Comparison of ENCODE assay signal across 34 cellular contexts in the genomic region with DNA sequence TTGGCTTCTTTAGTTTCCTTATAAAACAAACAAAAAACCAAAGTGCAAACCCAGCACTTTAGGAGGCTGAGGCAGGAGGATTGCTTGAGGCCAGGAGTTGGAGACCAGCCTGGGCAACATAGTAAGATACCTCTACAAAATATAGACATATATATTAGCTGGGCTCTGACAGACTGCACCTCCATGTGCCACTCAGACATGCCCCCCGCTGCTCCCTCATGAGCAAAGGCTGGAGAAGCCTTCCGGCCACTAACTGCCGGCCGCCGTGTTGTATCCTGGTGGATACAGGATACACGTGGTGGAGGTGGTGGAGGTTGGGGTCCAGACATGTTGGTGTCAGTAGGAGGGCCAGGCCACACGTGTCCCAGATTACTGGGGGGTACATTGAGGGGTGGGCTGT. TPM values are rescaled to one million over a fixed set of nuclear protein-coding genes. Genes with fewer than 3 reads are reported as not detected.
"Had no signal": no experiment of that assay in that cellular context is flagged by ENCODE, and none has a peak within 500 bp of the region (broad histone marks: within the 10 kb centered on the region; RNA-seq: fewer than 3 reads in every experiment).

No MANE protein-coding gene starts in this region.

- H3K27ac ChIP-seq: ascending aorta, SJCRH30, SK-N-MC, WERI-Rb-1 had no signal

- DNase-seq: activated CD4-positive, alpha-beta memory T cell treated with anti-CD3 and anti-CD28 coated beads, Interleukin-2, amount 10 ng/mL, durations not matched to agents 7 days and 5 days; activated CD4-positive, alpha-beta T cell treated with anti-CD3 and anti-CD28 coated beads for 1 hour; activated CD4-positive, alpha-beta T cell treated with anti-CD3 and anti-CD28 coated beads for 48 hours; activated CD4-positive, CD25-positive, alpha-beta regulatory T cell; activated CD8-positive, alpha-beta memory T cell treated with anti-CD3 and anti-CD28 coated beads for 24 hours; activated CD8-positive, alpha-beta memory T cell treated with anti-CD3 and anti-CD28 coated beads, Interleukin-2, amount 10 ng/mL, durations not matched to agents 7 days and 5 days; activated CD8-positive, alpha-beta memory T cell treated with anti-CD3 and anti-CD28 coated beads, Interleukin-2, amount 50 U/mL, for 48 hours; activated effector memory CD4-positive, alpha-beta T cell treated with Interleukin-2 at 50 U/mL for 16 hours; activated naive CD4-positive, alpha-beta T cell treated with anti-CD3 and anti-CD28 coated beads, Interleukin-2, amount 10 ng/mL, durations not matched to agents 7 days and 5 days; activated naive CD8-positive, alpha-beta T cell treated with anti-CD3 and anti-CD28 coated beads for 36 hours; activated T-cell treated with anti-CD3 and anti-CD28 coated beads, Interleukin-2, amount 50 U/mL, for 48 hours; amniotic stem cell; caudate nucleus; cerebellar nuclear complex; Kasumi-1; MM.1S; MV-4-11; NCI-H1092; NCI-H1436 treated with DMSO at 0.1 percent for 48 hours; NCI-H1694 treated with DMSO at 0.1 percent for 48 hours; NCI-H2029; NCI-H2107; NCI-H2171; NCI-H510A; NCI-H526; NCI-H748 treated with DMSO at 0.1 percent for 48 hours; NK-92 treated with Interleukin-12 subunit alpha and Interleukin-12 subunit beta, amount 100 ng/mL, for 24 hours; PC-3; SHP77; SJCRH30; T1000 had no signal

- H3K4me1 ChIP-seq: ascending aorta, SJCRH30 had no signal

- H3K4me3 ChIP-seq: ascending aorta, SJCRH30, SK-N-MC had no signal

- H3K9me3 ChIP-seq: ascending aorta, SJCRH30 had no signal

- H3K4me3 Mint-ChIP-seq: activated CD4-positive, alpha-beta memory T cell treated with anti-CD3 and anti-CD28 coated beads, Interleukin-2, amount 10 ng/mL, durations not matched to agents 7 days and 5 days; activated CD8-positive, alpha-beta memory T cell treated with anti-CD3 and anti-CD28 coated beads, Interleukin-2, amount 10 ng/mL, durations not matched to agents 7 days and 5 days; activated naive CD4-positive, alpha-beta T cell treated with anti-CD3 and anti-CD28 coated beads, Interleukin-2, amount 10 ng/mL, durations not matched to agents 7 days and 5 days; activated naive CD8-positive, alpha-beta T cell treated with anti-CD3 and anti-CD28 coated beads for 36 hours had no signal

- H3K4me1 Mint-ChIP-seq: activated CD4-positive, alpha-beta memory T cell treated with anti-CD3 and anti-CD28 coated beads, Interleukin-2, amount 10 ng/mL, durations not matched to agents 7 days and 5 days; activated CD8-positive, alpha-beta memory T cell treated with anti-CD3 and anti-CD28 coated beads, Interleukin-2, amount 10 ng/mL, durations not matched to agents 7 days and 5 days; activated naive CD4-positive, alpha-beta T cell treated with anti-CD3 and anti-CD28 coated beads, Interleukin-2, amount 10 ng/mL, durations not matched to agents 7 days and 5 days; activated naive CD8-positive, alpha-beta T cell treated with anti-CD3 and anti-CD28 coated beads for 36 hours had no signal

- H3K27me3 ChIP-seq: ascending aorta, SJCRH30 had no signal

- ATAC-seq: activated CD8-positive, alpha-beta memory T cell treated with anti-CD3 and anti-CD28 coated beads, Interleukin-2, amount 10 ng/mL, durations not matched to agents 7 days and 5 days; PC-3 had no signal

- H3K36me3 ChIP-seq: ascending aorta, SJCRH30, WERI-Rb-1 had no signal

- H3K27ac Mint-ChIP-seq: activated CD4-positive, alpha-beta memory T cell treated with anti-CD3 and anti-CD28 coated beads, Interleukin-2, amount 10 ng/mL, durations not matched to agents 7 days and 5 days; activated CD8-positive, alpha-beta memory T cell treated with anti-CD3 and anti-CD28 coated beads, Interleukin-2, amount 10 ng/mL, durations not matched to agents 7 days and 5 days; activated naive CD4-positive, alpha-beta T cell treated with anti-CD3 and anti-CD28 coated beads, Interleukin-2, amount 10 ng/mL, durations not matched to agents 7 days and 5 days; activated naive CD8-positive, alpha-beta T cell treated with anti-CD3 and anti-CD28 coated beads for 36 hours had no signal

- H3K36me3 Mint-ChIP-seq: activated naive CD4-positive, alpha-beta T cell treated with anti-CD3 and anti-CD28 coated beads, Interleukin-2, amount 10 ng/mL, durations not matched to agents 7 days and 5 days; activated naive CD8-positive, alpha-beta T cell treated with anti-CD3 and anti-CD28 coated beads for 36 hours had no signal

RNA-seq across cellular contexts. Expression of a gene that starts 29.4 kb away (rescaled TPM):
- total RNA-seq: SJCRH30 had no signal
